Comparison of ENCODE assay signal across 11 cellular contexts in genomic region chr18:31700990-31701389, GRCh38. TPM values are rescaled to one million over a fixed set of nuclear protein-coding genes. Genes with fewer than 3 reads are reported as not detected.
"Had no signal": no experiment of that assay in that cellular context is flagged by ENCODE, and none has a peak within 500 bp of the region (broad histone marks: within the 10 kb centered on the region; RNA-seq: fewer than 3 reads in every experiment).

No MANE protein-coding gene starts in this region.

- H3K4me3 Mint-ChIP-seq: H9, HFFc6, IgD-negative memory B cell had no signal

- H3K4me1 Mint-ChIP-seq: IgD-negative memory B cell had no signal

- H3K36me3 Mint-ChIP-seq: IgD-negative memory B cell had no signal

- DNase-seq: GM23248, GOT3, H9, HCEC 1CT, HFFc6, KG1 had no signal

- H3K9ac ChIP-seq: GM23248 had no signal

- H3K27ac ChIP-seq: GM23248, HL-60 had no signal

- H3K4me3 ChIP-seq: GM23248 had no signal

- H2AFZ ChIP-seq: GM23248 had no signal

- H3K27ac Mint-ChIP-seq: HFFc6, IgD-negative memory B cell had no signal

- FAIRE-seq: H54, HepG2 had no signal

RNA-seq across cellular contexts. Expression of gene B4GALT6, which starts 16.6 kb away (rescaled TPM):
- total RNA-seq: HFFc6 had no signal
- polyA plus RNA-seq: IgD-negative memory B cell had no signal

RNA-seq across cellular contexts. Expression of gene SLC25A52, which starts 59.7 kb away (rescaled TPM):
- total RNA-seq: GM23248, H9, HFFc6, HT1080 had no signal
- polyA plus RNA-seq: GM23248, HepG2, IgD-negative memory B cell had no signal
